In genomic region chr5:14781106-14781505, GRCh38 we compare ENCODE assay signal across 11 cellular contexts.
A peak's percentile ranks its signal among the peaks of the same experiment; 100 is the strongest.
DNase-seq lines count a peak whose midpoint lies in the region; ATAC-seq lines count a peak whose summit lies in the region.
"Had no signal": no experiment of that assay in that cellular context is flagged by ENCODE, and none has a peak within 500 bp of the region (broad histone marks: within the 10 kb centered on the region; RNA-seq: fewer than 3 reads in every experiment).

No MANE protein-coding gene starts in this region.

- intact Hi-C loops in head of caudate nucleus (cut with DNase I): no loop called here

- ATAC-seq in GM18870 (IDR thresholded peaks at IDR 0.05; ENCODE audit: unreplicated experiment) (peak; percentile 63), HG02623 (IDR thresholded peaks at IDR 0.05; ENCODE audit: unreplicated experiment) (peak; percentile 75), GM18873 (IDR thresholded peaks at IDR 0.05; ENCODE audit: low FRiP score, unreplicated experiment) (no peak)

- H3K4me3 ChIP-seq in skeletal muscle cell (ENCODE audit: low read depth, low read length): no peak overlapping the region
- H3K4me3 ChIP-seq: cardiac muscle cell had no signal

- peak; percentile 74 for DNase-seq in RPMI7951 (ENCODE audit: low read depth)
- peak; percentile 6 for DNase-seq in skeletal muscle cell (ENCODE audit: low read depth)
- no peak for DNase-seq in midbrain (lab: John Stamatoyannopoulos, UW)
- no peak for DNase-seq in head of caudate nucleus
- DNase-seq: activated effector memory CD4-positive, alpha-beta T cell treated with anti-CD3 and anti-CD28 coated beads, Interleukin-2, amount 50 U/mL, for 16 hours; NCI-H2081 treated with DMSO at 0.1 percent for 48 hours; SW 1271 had no signal

Comparison
In these comparisons a context has a peak if more than half of its experiments do, and no peak if none do; other contexts are left out.
1. DNase-seq: peak in RPMI7951 (single experiment) and skeletal muscle cell (single experiment); none in midbrain (single experiment) and head of caudate nucleus (0 of 42).